23 cellular contexts compared by ENCODE assay signal in genomic region chr1:29784276-29785136, GRCh38.
DNase-seq lines count a peak whose midpoint lies in the region; ATAC-seq and TF ChIP-seq lines count a peak whose summit lies in the region.
"Had no signal": no experiment of that assay in that cellular context is flagged by ENCODE, and none has a peak within 500 bp of the region (broad histone marks: within the 10 kb centered on the region; RNA-seq: fewer than 3 reads in every experiment).

No MANE protein-coding gene starts in this region.

- H3K36me3 Mint-ChIP-seq in nephron progenitor cell (ENCODE audit: low read depth), result no peaks in the 10 kb centered on the region
- no peaks in the 10 kb centered on the region for H3K36me3 Mint-ChIP-seq in naive thymus-derived CD4-positive, alpha-beta T cell
- H3K36me3 Mint-ChIP-seq: CD4-positive, CD25-positive, alpha-beta regulatory T cell; IgD-negative memory B cell had no signal

- TF ChIP-seq CTCF in GM13976 (IDR thresholded peaks at IDR 0.05; ENCODE audit: borderline replicate concordance, control extremely low read depth, extremely low read depth, insufficient read depth, missing control alignments), result no peak
- TF ChIP-seq CTCF in colonic mucosa (IDR thresholded peaks at IDR 0.05), result no peak
- no peak for TF ChIP-seq CTCF in nephron progenitor cell (IDR thresholded peaks at IDR 0.05)
- TF ChIP-seq CTCF in gastrocnemius medialis (IDR thresholded peaks at IDR 0.05 in 4 of 5, conservative IDR thresholded peaks at IDR 0.05 in 1 of 5), result no peak

- H3K9me3 ChIP-seq in colonic mucosa, result no peaks in the 10 kb centered on the region
- H3K9me3 ChIP-seq in naive thymus-derived CD4-positive, alpha-beta T cell (ENCODE audit: control insufficient read depth in 2 of 3, low read length in 3 of 3), result no peaks in the 10 kb centered on the region
- no peaks in the 10 kb centered on the region for H3K9me3 ChIP-seq in gastrocnemius medialis
- H3K9me3 ChIP-seq: BLaER1 had no signal

- H3K27ac Mint-ChIP-seq in nephron progenitor cell, result peak overlapping the region; percentile 45
- H3K27ac Mint-ChIP-seq in naive thymus-derived CD4-positive, alpha-beta T cell, result no peak overlapping the region
- H3K27ac Mint-ChIP-seq: CD4-positive, CD25-positive, alpha-beta regulatory T cell; IgD-negative memory B cell had no signal

- peak; percentile 19 for DNase-seq in activated CD8-positive, alpha-beta memory T cell treated with anti-CD3 and anti-CD28 coated beads for 24 hours
- DNase-seq in activated CD8-positive, alpha-beta memory T cell treated with anti-CD3 and anti-CD28 coated beads, Interleukin-2, amount 50 U/mL, for 4 hours, result no peak
- DNase-seq in GM13976 (ENCODE audit: low spot score) (peak; percentile 20), colonic mucosa (peak; percentile 10), nephron progenitor cell (no peak), gastrocnemius medialis (no peak)
- DNase-seq in naive thymus-derived CD4-positive, alpha-beta T cell, result no peak
- DNase-seq in stimulated activated CD4-positive, alpha-beta T cell treated with anti-CD3 and anti-CD28 coated beads, Interleukin-2, amount 100 ng/mL, for 24 hours, result no peak
- DNase-seq: CD4-positive, CD25-positive, alpha-beta regulatory T cell; NCI-H1048; NCI-H1417; NCI-H1694 treated with DMSO at 0.1 percent for 48 hours; NCI-H2081; NCI-H2227 treated with DMSO at 0.1 percent for 48 hours; NCI-H69; SHP77 had no signal

- H3K4me3 Mint-ChIP-seq in nephron progenitor cell, result no peak overlapping the region
- H3K4me3 Mint-ChIP-seq in naive thymus-derived CD4-positive, alpha-beta T cell, result no peak overlapping the region
- H3K4me3 Mint-ChIP-seq: CD4-positive, CD25-positive, alpha-beta regulatory T cell; IgD-negative memory B cell had no signal

- CTCF ChIA-PET in naive thymus-derived CD4-positive, alpha-beta T cell (lab: Charles Lee), result no interaction called here

- H3K27me3 ChIP-seq in colonic mucosa (no peaks in the 10 kb centered on the region), gastrocnemius medialis (peaks cover under 1 to 11% (median 6%) of the 10 kb centered on the region in 3 donors)
- no peaks in the 10 kb centered on the region for H3K27me3 ChIP-seq in naive thymus-derived CD4-positive, alpha-beta T cell (ENCODE audit: control insufficient read depth in 2 of 2, insufficient read depth in 2 of 2, low read length in 2 of 2)
- H3K27me3 ChIP-seq: BLaER1 had no signal

- no peaks in the 10 kb centered on the region for H3K4me1 ChIP-seq in colonic mucosa
- H3K4me1 ChIP-seq in naive thymus-derived CD4-positive, alpha-beta T cell (ENCODE audit: control insufficient read depth in 2 of 2, insufficient read depth in 2 of 2, low read length in 2 of 2), result no peaks in the 10 kb centered on the region
- H3K4me1 ChIP-seq in gastrocnemius medialis, result no peaks in the 10 kb centered on the region
- H3K4me1 ChIP-seq: BLaER1 had no signal

- H3K9me3 Mint-ChIP-seq in nephron progenitor cell, result no peaks in the 10 kb centered on the region
- peaks cover 0 to 2% (median 0%) of the 10 kb centered on the region in 11 donors for H3K9me3 Mint-ChIP-seq in naive thymus-derived CD4-positive, alpha-beta T cell

- H3K4me3 ChIP-seq in colonic mucosa (no peak overlapping the region), gastrocnemius medialis (no peak overlapping the region)
- no peak overlapping the region for H3K4me3 ChIP-seq in naive thymus-derived CD4-positive, alpha-beta T cell (ENCODE audit: low read length)
- H3K4me3 ChIP-seq: BLaER1 had no signal

- peaks cover 33% of the 10 kb centered on the region for H3K27me3 Mint-ChIP-seq in nephron progenitor cell (ENCODE audit: low read depth, poor library complexity)
- peaks cover 8 to 37% (median 12%) of the 10 kb centered on the region in 5 donors for H3K27me3 Mint-ChIP-seq in naive thymus-derived CD4-positive, alpha-beta T cell

- in situ Hi-C loops in GM13976 (cut with MboI; ENCODE audit: low sequenced_read_pairs, unreplicated experiment), result no loop called here
- in situ Hi-C loops in gastrocnemius medialis (cut with MboI; ENCODE audit: low sequenced_read_pairs in 4 of 4), result loop anchor here in 3 of 4 donors (25.0 kb wide), 2 partner anchors 303 to 903 kb away; no protein-coding TSS in a partner anchor

- no peaks in the 10 kb centered on the region for H3K36me3 ChIP-seq in colonic mucosa
- no peaks in the 10 kb centered on the region for H3K36me3 ChIP-seq in naive thymus-derived CD4-positive, alpha-beta T cell (ENCODE audit: control insufficient read depth in 2 of 3, insufficient read depth in 3 of 3, low read length in 3 of 3)
- no peaks in the 10 kb centered on the region for H3K36me3 ChIP-seq in gastrocnemius medialis
- H3K36me3 ChIP-seq: BLaER1 had no signal

- H3K27ac ChIP-seq in colonic mucosa, result no peak overlapping the region
- H3K27ac ChIP-seq in naive thymus-derived CD4-positive, alpha-beta T cell (ENCODE audit: low read depth, low read length), result no peak overlapping the region
- H3K27ac ChIP-seq in gastrocnemius medialis, result no peak overlapping the region
- H3K27ac ChIP-seq: BLaER1, HL-60, KMS-11, RWPE1 had no signal

- intact Hi-C loops in colonic mucosa (cut with DNase I), result no loop called here
- intact Hi-C loops in naive thymus-derived CD4-positive, alpha-beta T cell (cut with micrococcal nuclease), result no loop called here
- intact Hi-C loops in gastrocnemius medialis (cut with DNase I; ENCODE audit: low total_unique reads), result no loop called here

- POLR2A ChIA-PET in naive thymus-derived CD4-positive, alpha-beta T cell (lab: Charles Lee), result no interaction called here

- no peaks in the 10 kb centered on the region for H3K4me1 Mint-ChIP-seq in nephron progenitor cell
- H3K4me1 Mint-ChIP-seq in naive thymus-derived CD4-positive, alpha-beta T cell, result no peaks in the 10 kb centered on the region
- H3K4me1 Mint-ChIP-seq: CD4-positive, CD25-positive, alpha-beta regulatory T cell; IgD-negative memory B cell had no signal

- ATAC-seq in naive thymus-derived CD4-positive, alpha-beta T cell, result no peak
- no peak for ATAC-seq in gastrocnemius medialis
- ATAC-seq: HCT116, Panc1 had no signal

- TF ChIP-seq POLR2A in gastrocnemius medialis (IDR thresholded peaks at IDR 0.05), result no peak

- no peak overlapping the region for H3K9ac ChIP-seq in colonic mucosa (ENCODE audit: low read depth in 2 of 2, low read length in 2 of 2)
- H3K9ac ChIP-seq: BLaER1, KMS-11 had no signal

Comparison
In these comparisons a context has a peak if more than half of its experiments do, and no peak if none do; other contexts are left out.
1. DNase-seq: peak in activated CD8-positive, alpha-beta memory T cell treated with anti-CD3 and anti-CD28 coated beads for 24 hours (single experiment), GM13976 (single experiment) and colonic mucosa (single experiment); none in activated CD8-positive, alpha-beta memory T cell treated with anti-CD3 and anti-CD28 coated beads, Interleukin-2, amount 50 U/mL, for 4 hours (single experiment), nephron progenitor cell (single experiment), naive thymus-derived CD4-positive, alpha-beta T cell (0 of 9), stimulated activated CD4-positive, alpha-beta T cell treated with anti-CD3 and anti-CD28 coated beads, Interleukin-2, amount 100 ng/mL, for 24 hours (0 of 2) and gastrocnemius medialis (0 of 2).